ENCODE assay signal across 1 cellular context in genomic region chr19:3433805-3434540, GRCh38.
TF ChIP-seq lines count a peak whose summit lies in the region.

No MANE protein-coding gene starts in this region.

TF ChIP-seq in H1, 55 proteins besides CTCF, POLR2A, EP300 and RAD21:
- TF ChIP-seq TCF12 (IDR thresholded peaks at IDR 0.05; ENCODE audit: low read depth, low read length) (no peak), HDAC2 (IDR thresholded peaks at IDR 0.05; ENCODE audit: borderline replicate concordance in 1 of 2, low read depth in 2 of 2, low read length in 2 of 2) (no peak), SUZ12 (IDR thresholded peaks at IDR 0.05; ENCODE audit: low read length) (no peak), FOSL1 (IDR thresholded peaks at IDR 0.05; ENCODE audit: insufficient read depth, low read depth, low read length) (no peak), CHD2 (IDR thresholded peaks at IDR 0.05; ENCODE audit: low read length) (no peak), CREB1 (IDR thresholded peaks at IDR 0.05) (no peak), CBX5 (IDR thresholded peaks at IDR 0.05; ENCODE audit: low read depth, low read length) (no peak), SP4 (IDR thresholded peaks at IDR 0.05; ENCODE audit: low read length) (no peak), TEAD4 (IDR thresholded peaks at IDR 0.05; ENCODE audit: low read depth, low read length) (no peak), CTBP2 (IDR thresholded peaks at IDR 0.05; ENCODE audit: borderline replicate concordance, insufficient read depth, insufficient read length, low read length) (no peak), SAP30 (IDR thresholded peaks at IDR 0.05; ENCODE audit: insufficient read depth, insufficient replicate concordance, low read length) (no peak), NRF1 (IDR thresholded peaks at IDR 0.05; ENCODE audit: low read depth, low read length) (no peak), KDM1A (IDR thresholded peaks at IDR 0.05; ENCODE audit: borderline replicate concordance, low read length) (no peak), TAF7 (optimal IDR thresholded peaks at IDR 0.05; ENCODE audit: borderline replicate concordance, low read depth, low read length) (no peak), RXRA (IDR thresholded peaks at IDR 0.05; ENCODE audit: insufficient read depth, low read depth, low read length) (no peak), GTF2F1 (IDR thresholded peaks at IDR 0.05; ENCODE audit: borderline replicate concordance, low read depth, low read length) (no peak), CEBPB (IDR thresholded peaks at IDR 0.05; ENCODE audit: low read depth, low read length) (no peak)
